1 cellular context compared by ENCODE assay signal in the genomic region with DNA sequence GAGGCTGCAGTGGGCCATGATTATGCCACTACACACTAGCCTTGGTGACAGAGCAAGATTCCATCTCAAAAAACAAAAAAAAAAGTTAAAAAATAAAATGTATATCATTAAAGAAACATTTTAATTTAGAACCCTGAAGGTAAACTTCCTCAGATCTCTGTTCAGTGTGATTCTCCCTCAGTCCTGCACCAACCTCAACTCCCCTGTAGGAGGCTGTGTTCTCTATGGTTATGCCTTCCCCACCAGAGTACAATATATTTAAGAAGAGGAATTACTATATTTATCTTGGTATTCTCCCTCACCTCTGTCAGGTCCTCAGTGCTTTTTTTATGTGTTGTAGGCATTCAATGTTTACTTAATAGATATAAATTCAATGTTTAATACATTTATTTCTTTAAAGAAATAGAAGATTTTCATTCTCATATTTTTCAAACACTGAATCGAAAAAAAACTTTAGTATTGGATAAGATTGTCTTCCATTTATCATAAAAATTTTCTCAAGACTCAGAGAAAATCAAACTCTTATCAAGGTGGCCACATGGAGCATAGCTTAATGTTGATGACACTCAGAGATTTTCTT.
TF ChIP-seq lines count a peak whose summit lies in the region.

No MANE protein-coding gene starts in this region.

TF ChIP-seq in HepG2, 621 proteins besides CTCF, POLR2A, EP300 and RAD21:
- TF ChIP-seq SMC3 (IDR thresholded peaks at IDR 0.05; ENCODE audit: low read length): peak; percentile 68
- TF ChIP-seq SOX5 (CRISPR knock-in tag; IDR thresholded peaks at IDR 0.05; ENCODE audit: borderline replicate concordance): no peak
- TF ChIP-seq STAG1 (CRISPR knock-in tag; IDR thresholded peaks at IDR 0.05): peak; percentile 73
